In genomic region chr2:102091121-102091520, GRCh38 we compare ENCODE assay signal across 22 cellular contexts. TPM values are rescaled to one million over a fixed set of nuclear protein-coding genes. Genes with fewer than 3 reads are reported as not detected.
"Had no signal": no experiment of that assay in that cellular context is flagged by ENCODE, and none has a peak within 500 bp of the region (broad histone marks: within the 10 kb centered on the region; RNA-seq: fewer than 3 reads in every experiment).

No MANE protein-coding gene starts in this region.

- H3K27ac ChIP-seq: colonic mucosa, esophagus muscularis mucosa, foreskin keratinocyte, gastroesophageal sphincter, heart left ventricle, hepatocyte, left lung, lower lobe of right lung had no signal

- H2AFZ ChIP-seq: hepatocyte had no signal

- H3K4me1 ChIP-seq: colonic mucosa, esophagus muscularis mucosa, gastroesophageal sphincter, heart left ventricle had no signal

- H3K4me3 ChIP-seq: colonic mucosa, esophagus muscularis mucosa, gastroesophageal sphincter, heart left ventricle, hepatocyte, left lung, lower lobe of right lung had no signal

- H3K79me2 ChIP-seq: hepatocyte had no signal

- H3K4me2 ChIP-seq: hepatocyte had no signal

- H3K27me3 ChIP-seq: colonic mucosa, esophagus muscularis mucosa, foreskin keratinocyte, gastroesophageal sphincter, heart left ventricle, hepatocyte, left lung had no signal

- H3K36me3 ChIP-seq: colonic mucosa, esophagus muscularis mucosa, gastroesophageal sphincter, heart left ventricle, left lung, lower lobe of right lung had no signal

- FAIRE-seq: endometrium, frontal cortex, kidney had no signal

- DNase-seq: colonic mucosa; cortex of kidney; effector CD8-positive, alpha-beta T cell; effector memory CD8-positive, alpha-beta T cell; endodermal cell; foreskin keratinocyte; heart left ventricle; hypothalamus; immature natural killer cell; islet precursor cell; kidney; kidney glomerular epithelial cell; left lung; left ventricle myocardium superior; lower lobe of right lung; mesenchymal stem cell; naive thymus-derived CD4-positive, alpha-beta T cell had no signal

- H3K9me3 ChIP-seq: colonic mucosa, esophagus muscularis mucosa, gastroesophageal sphincter, left lung, lower lobe of right lung had no signal

- ATAC-seq: effector memory CD8-positive, alpha-beta T cell; foreskin keratinocyte; gastroesophageal sphincter; heart left ventricle; left lung; left ventricle myocardium superior; lower lobe of right lung; naive thymus-derived CD4-positive, alpha-beta T cell had no signal

RNA-seq across cellular contexts. Expression of gene IL1R1, which starts 51.4 kb away (rescaled TPM):
- polyA plus RNA-seq: naive thymus-derived CD4-positive, alpha-beta T cell had no signal
